8 cellular contexts compared by ENCODE assay signal in the genomic region with DNA sequence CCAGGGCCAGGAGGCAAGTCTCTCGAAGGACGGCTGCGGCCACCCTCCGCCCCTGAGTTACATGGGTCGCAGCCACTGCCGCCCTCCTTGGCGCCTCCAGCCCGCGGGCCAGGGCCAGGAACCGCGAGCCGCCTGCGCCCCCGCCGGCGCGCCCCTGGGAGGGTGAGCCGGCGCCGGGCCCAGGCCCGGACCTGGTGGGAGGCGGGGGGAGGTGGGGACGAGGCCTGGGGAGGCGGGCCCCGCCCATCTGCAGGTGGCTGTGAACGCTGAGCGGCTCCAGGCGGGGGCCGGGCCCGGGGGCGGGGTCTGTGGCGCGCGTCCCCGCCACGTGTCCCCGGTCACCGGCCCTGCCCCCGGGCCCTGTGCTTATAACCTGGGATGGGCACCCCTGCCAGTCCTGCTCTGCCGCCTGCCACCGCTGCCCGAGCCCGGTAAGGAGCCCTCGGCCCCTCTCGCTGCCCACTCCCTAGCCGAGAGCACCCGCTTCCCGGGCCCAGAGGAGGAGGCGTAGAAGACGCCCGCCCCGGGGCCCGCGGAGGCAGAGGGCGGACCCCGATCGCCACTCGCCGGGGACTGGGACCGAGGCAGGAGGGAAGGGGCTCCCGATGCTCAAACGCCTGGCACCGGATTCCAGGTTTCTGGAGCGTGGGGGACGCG. TPM values are rescaled to one million over a fixed set of nuclear protein-coding genes. Genes with fewer than 3 reads are reported as not detected.
A peak's percentile ranks its signal among the peaks of the same experiment; 100 is the strongest.
DNase-seq lines count a peak whose midpoint lies in the region; ATAC-seq and TF ChIP-seq lines count a peak whose summit lies in the region.

A gene (plus strand): TSS at position 397 of the 657 bp plus-strand sequence. CDS start 7,268 bp downstream, outside the sequence.

- peak; percentile 79 for DNase-seq in GM20000 (ENCODE audit: low spot score)
- peak; percentile 85 for DNase-seq in NCI-H748 (lab: John Stamatoyannopoulos, UW; ENCODE audit: unreplicated experiment)
- peak; percentile 82 for DNase-seq in activated effector memory CD4-positive, alpha-beta T cell treated with anti-CD3 and anti-CD28 coated beads, Interleukin-2, amount 50 U/mL, for 16 hours
- peak; percentile 77 for DNase-seq in Right ventricle myocardium inferior (ENCODE audit: missing footprints)
- peak in 7 of 10 donors; percentile 33 to 90 (median 50) for DNase-seq in posterior cingulate gyrus
- DNase-seq in vagina (ENCODE audit: extremely low spot score in 2 of 2) = no peak
- no peak for DNase-seq in NCI-H1694 (lab: John Stamatoyannopoulos, UW)
- DNase-seq in occipital lobe (lab: John Stamatoyannopoulos, UW) = no peak

- peak; percentile 73 for ATAC-seq in Right ventricle myocardium inferior

- TF ChIP-seq CTCF in GM20000 (IDR thresholded peaks at IDR 0.05; ENCODE audit: extremely low read depth, missing control alignments) = no peak
- no peak for TF ChIP-seq CTCF in vagina (IDR thresholded peaks at IDR 0.05)

- H3K9me3 ChIP-seq in vagina = peaks cover 4% of the 10 kb centered on the region

- H3K4me1 ChIP-seq in vagina = peaks cover 56% of the 10 kb centered on the region

- H3K27me3 ChIP-seq in vagina = no peaks in the 10 kb centered on the region

- H3K36me3 ChIP-seq in vagina = no peaks in the 10 kb centered on the region

- no peak for TF ChIP-seq POLR2A in vagina (IDR thresholded peaks at IDR 0.05)

- H3K27ac ChIP-seq in vagina = peak within 1 kb of the TSS; percentile 85

- H3K4me3 ChIP-seq in vagina = peak within 1 kb of the TSS; percentile 67 to 81

- intact Hi-C loops in Right ventricle myocardium inferior (cut with DNase I) (no loop called here), posterior cingulate gyrus (cut with DNase I) (no loop called here), vagina (cut with DNase I) (no loop called here)

RNA-seq across cellular contexts. Expression of the gene that starts here (rescaled TPM):
- total RNA-seq in Right ventricle myocardium inferior (84.8 TPM), vagina (84.0 TPM), occipital lobe (9.8 TPM)

Comparison
In these comparisons a context has a peak if more than half of its experiments do, and no peak if none do; other contexts are left out.
1. DNase-seq: peak in GM20000 (single experiment), NCI-H748 (single experiment), activated effector memory CD4-positive, alpha-beta T cell treated with anti-CD3 and anti-CD28 coated beads, Interleukin-2, amount 50 U/mL, for 16 hours (single experiment), Right ventricle myocardium inferior (single experiment) and posterior cingulate gyrus (7 of 10); none in vagina (0 of 2), NCI-H1694 (single experiment) and occipital lobe (single experiment).